1 cellular context compared by ENCODE assay signal in genomic region chr19:53982056-53982455, GRCh38.
TF ChIP-seq lines count a peak whose summit lies in the region.

No MANE protein-coding gene starts in this region.

TF ChIP-seq in endothelial cell of umbilical vein, 7 proteins besides CTCF, POLR2A, EP300 and RAD21:
- no peak for TF ChIP-seq GATA2 (IDR thresholded peaks at IDR 0.05; ENCODE audit: insufficient read depth, insufficient read length, low read depth, low read length)
- TF ChIP-seq FOS (IDR thresholded peaks at IDR 0.05; ENCODE audit: borderline replicate concordance, insufficient read depth, low read length), result no peak
- TF ChIP-seq MAX (IDR thresholded peaks at IDR 0.05; ENCODE audit: insufficient read depth, insufficient read length), result no peak
- no peak for TF ChIP-seq JUN (IDR thresholded peaks at IDR 0.05; ENCODE audit: borderline replicate concordance, insufficient read depth, insufficient read length, low read depth)
- no peak for TF ChIP-seq MYC (IDR thresholded peaks at IDR 0.05; ENCODE audit: low read depth, low read length)
- no peak for TF ChIP-seq POLR2AphosphoS5 (IDR thresholded peaks at IDR 0.05; ENCODE audit: insufficient read depth, low read depth, low read length)
TF ChIP-seq in endothelial cell of umbilical vein: peak in this region for 0.
